In the genomic region with DNA sequence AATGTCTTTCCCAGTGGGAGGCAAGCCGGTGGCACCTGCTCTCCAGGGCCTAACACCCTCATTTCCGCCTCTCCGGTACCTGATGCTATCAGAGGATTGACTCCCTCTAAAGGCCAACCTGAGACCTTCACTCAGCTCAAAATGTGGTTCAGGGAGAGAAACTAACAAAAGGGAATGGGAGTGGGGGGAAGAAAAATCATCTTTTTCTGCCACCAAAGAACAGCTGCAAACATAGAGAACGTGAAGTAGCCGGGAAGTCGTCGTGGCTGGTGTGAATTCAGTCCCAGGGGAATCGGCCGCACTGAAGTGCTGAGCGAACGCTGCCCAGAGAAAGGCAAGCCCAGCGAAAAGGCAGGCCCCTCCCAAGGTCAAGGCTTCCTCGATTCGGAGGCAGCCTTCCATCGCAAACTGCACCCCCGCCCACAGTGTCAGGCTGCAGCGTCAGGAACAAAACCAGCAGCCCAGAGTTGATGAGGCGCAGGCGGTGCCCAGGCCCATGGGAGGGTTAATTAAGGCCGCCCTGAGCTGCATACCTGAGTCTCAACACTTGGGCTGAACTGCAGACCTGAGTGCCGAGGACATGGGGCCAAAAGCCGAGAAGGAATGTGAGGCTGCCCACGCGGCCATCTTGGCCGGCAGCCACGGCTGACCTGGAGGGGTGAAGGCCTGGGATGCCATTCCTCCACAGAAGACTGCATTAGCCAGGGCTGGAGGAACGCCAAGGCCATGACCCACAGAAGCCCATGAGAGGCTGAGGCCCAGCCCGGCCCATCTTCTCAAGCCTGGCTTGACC, we compare ENCODE assay signal across 9 cellular contexts.
A peak's percentile ranks its signal among the peaks of the same experiment; 100 is the strongest.
DNase-seq lines count a peak whose midpoint lies in the region; ATAC-seq and TF ChIP-seq lines count a peak whose summit lies in the region.
"Had no signal": no experiment of that assay in that cellular context is flagged by ENCODE, and none has a peak within 500 bp of the region (broad histone marks: within the 10 kb centered on the region; RNA-seq: fewer than 3 reads in every experiment).

No MANE protein-coding gene starts in this region.

- no peaks in the 10 kb centered on the region for H3K36me3 ChIP-seq in OCI-LY7 (ENCODE audit: insufficient read depth, low read length)
- no peaks in the 10 kb centered on the region for H3K36me3 ChIP-seq in neural progenitor cell

- H3K9me3 ChIP-seq in OCI-LY7 (ENCODE audit: low read length), result peaks cover 5% of the 10 kb centered on the region; the same call in 1 of the 2 replicates
- no peaks in the 10 kb centered on the region for H3K9me3 ChIP-seq in neural progenitor cell (ENCODE audit: low read depth)

- no peak overlapping the region for H3K27ac ChIP-seq in OCI-LY7 (ENCODE audit: low read depth, low read length, poor library complexity, severe bottlenecking)
- H3K27ac ChIP-seq in neural progenitor cell, result no peak overlapping the region

- H3K9me3 Mint-ChIP-seq in neural progenitor cell, result peaks cover 2% of the 10 kb centered on the region
- H3K9me3 Mint-ChIP-seq in stimulated activated effector memory CD8-positive, alpha-beta T cell treated with anti-CD3 and anti-CD28 coated beads, Interleukin-12 subunit alpha, Interleukin-12 subunit beta, amount 100 ng/mL, for 72 hours, result no peaks in the 10 kb centered on the region

- no peak overlapping the region for H3K4me3 ChIP-seq in OCI-LY7 (ENCODE audit: low read depth, low read length, poor library complexity, severe bottlenecking)
- no peak overlapping the region for H3K4me3 ChIP-seq in fibroblast of the aortic adventitia (ENCODE audit: low read depth, low read length)
- no peak overlapping the region for H3K4me3 ChIP-seq in neural progenitor cell

- no peak overlapping the region for H3K27ac Mint-ChIP-seq in neural progenitor cell
- no peak overlapping the region for H3K27ac Mint-ChIP-seq in stimulated activated effector memory CD8-positive, alpha-beta T cell treated with anti-CD3 and anti-CD28 coated beads, Interleukin-12 subunit alpha, Interleukin-12 subunit beta, amount 100 ng/mL, for 72 hours
- H3K27ac Mint-ChIP-seq: dendritic cell treated with granulocyte-macrophage colony-stimulating factor and Interleukin-4, amounts not matched to agents 40 ng/mL and 50 ng/mL, for 4 days had no signal

- H3K4me1 Mint-ChIP-seq in neural progenitor cell, result peaks cover 33% of the 10 kb centered on the region
- H3K4me1 Mint-ChIP-seq in stimulated activated effector memory CD8-positive, alpha-beta T cell treated with anti-CD3 and anti-CD28 coated beads, Interleukin-12 subunit alpha, Interleukin-12 subunit beta, amount 100 ng/mL, for 72 hours, result no peaks in the 10 kb centered on the region

- no TSS peak for BruUV-seq in OCI-LY7 (replicated peaks; lab: Mats Ljungman, UMichigan)

- no peak for ATAC-seq in stimulated activated effector memory CD8-positive, alpha-beta T cell treated with anti-CD3 and anti-CD28 coated beads, Interleukin-12 subunit alpha, Interleukin-12 subunit beta, amount 100 ng/mL, for 72 hours

- H3K27me3 ChIP-seq in neural progenitor cell, result no peaks in the 10 kb centered on the region

- no peaks in the 10 kb centered on the region for H3K79me2 ChIP-seq in OCI-LY7 (ENCODE audit: insufficient read depth, low read depth, low read length)
- H3K79me2 ChIP-seq in neural progenitor cell (ENCODE audit: low read depth), result no peaks in the 10 kb centered on the region

- no peak overlapping the region for H2AFZ ChIP-seq in OCI-LY7 (ENCODE audit: low read length)
- H2AFZ ChIP-seq in neural progenitor cell (replicated peaks), result no peak overlapping the region

- no peaks in the 10 kb centered on the region for H3K4me1 ChIP-seq in OCI-LY7 (ENCODE audit: insufficient read depth, low read length, poor library complexity, severe bottlenecking)
- peaks cover 15% of the 10 kb centered on the region for H3K4me1 ChIP-seq in neural progenitor cell

- DNase-seq in DMS79 treated with DMSO at 0.1 percent for 48 hours (lab: John Stamatoyannopoulos, UW) (peak; percentile 48), OCI-LY7 (ENCODE audit: low spot score) (no peak), fibroblast of the aortic adventitia (ENCODE audit: low read depth) (peak; percentile 62), neural progenitor cell (ENCODE audit: low spot score) (no peak), foreskin melanocyte (no peak), activated gamma-delta T cell treated with Interleukin-2 at 50 U/mL for 16 hours (no peak)
- DNase-seq in activated effector memory CD4-positive, alpha-beta T cell treated with anti-CD3 and anti-CD28 coated beads, Interleukin-2, amount 50 U/mL, for 16 hours, result no peak
- no peak for DNase-seq in stimulated activated effector memory CD8-positive, alpha-beta T cell treated with anti-CD3 and anti-CD28 coated beads, Interleukin-12 subunit alpha, Interleukin-12 subunit beta, amount 100 ng/mL, for 72 hours (ENCODE audit: low spot score in 2 of 2)

- intact Hi-C loops in OCI-LY7 (cut with micrococcal nuclease; ENCODE audit: unreplicated experiment), result no loop called here

- H3K27me3 Mint-ChIP-seq in neural progenitor cell (ENCODE audit: insufficient read depth, low read depth), result peaks cover 3% of the 10 kb centered on the region

- TF ChIP-seq CTCF in OCI-LY7 (conservative IDR thresholded peaks at IDR 0.05; ENCODE audit: low read length) (peak; percentile 37; the same call in 1 of the 2 replicates), fibroblast of the aortic adventitia (IDR thresholded peaks at IDR 0.05; ENCODE audit: insufficient read depth, low read length) (peak; percentile 34), neural progenitor cell (IDR thresholded peaks at IDR 0.05) (peak; percentile 43)

- H3K36me3 Mint-ChIP-seq in neural progenitor cell, result no peaks in the 10 kb centered on the region
- H3K36me3 Mint-ChIP-seq in stimulated activated effector memory CD8-positive, alpha-beta T cell treated with anti-CD3 and anti-CD28 coated beads, Interleukin-12 subunit alpha, Interleukin-12 subunit beta, amount 100 ng/mL, for 72 hours, result no peaks in the 10 kb centered on the region

- H3F3A ChIP-seq in neural progenitor cell (ENCODE audit: low read depth), result no peaks in the 10 kb centered on the region

- no peak overlapping the region for H3K4me3 Mint-ChIP-seq in neural progenitor cell
- no peak overlapping the region for H3K4me3 Mint-ChIP-seq in stimulated activated effector memory CD8-positive, alpha-beta T cell treated with anti-CD3 and anti-CD28 coated beads, Interleukin-12 subunit alpha, Interleukin-12 subunit beta, amount 100 ng/mL, for 72 hours
- H3K4me3 Mint-ChIP-seq: dendritic cell treated with granulocyte-macrophage colony-stimulating factor and Interleukin-4, amounts not matched to agents 40 ng/mL and 50 ng/mL, for 4 days had no signal

- no peaks in the 10 kb centered on the region for H4K20me1 ChIP-seq in OCI-LY7 (ENCODE audit: insufficient read depth, low read length)
- H4K20me1 ChIP-seq in neural progenitor cell (ENCODE audit: low read depth), result no peaks in the 10 kb centered on the region

- H3K4me2 ChIP-seq in OCI-LY7 (ENCODE audit: low read length) (no peak overlapping the region), neural progenitor cell (no peak overlapping the region)

- POLR2A ChIA-PET in OCI-LY7 (lab: Charles Lee), result no interaction called here

- CTCF ChIA-PET in OCI-LY7 (lab: Charles Lee; ENCODE audit: unreplicated experiment), result no interaction called here

- H3K9me2 ChIP-seq in OCI-LY7 (ENCODE audit: insufficient read depth, low read length), result no peaks in the 10 kb centered on the region

- no peak overlapping the region for H3K9ac ChIP-seq in neural progenitor cell

Comparison
In these comparisons a context has a peak if more than half of its experiments do, and no peak if none do; other contexts are left out.
1. DNase-seq: peak in DMS79 treated with DMSO at 0.1 percent for 48 hours (single experiment) and fibroblast of the aortic adventitia (single experiment); none in OCI-LY7 (single experiment), neural progenitor cell (single experiment), foreskin melanocyte (single experiment), activated effector memory CD4-positive, alpha-beta T cell treated with anti-CD3 and anti-CD28 coated beads, Interleukin-2, amount 50 U/mL, for 16 hours (single experiment), stimulated activated effector memory CD8-positive, alpha-beta T cell treated with anti-CD3 and anti-CD28 coated beads, Interleukin-12 subunit alpha, Interleukin-12 subunit beta, amount 100 ng/mL, for 72 hours (0 of 2) and activated gamma-delta T cell treated with Interleukin-2 at 50 U/mL for 16 hours (single experiment).
2. Peak in every context shown above with its lines, with median percentiles within 50 percentile points of each other: CTCF ChIP-seq.